19 cellular contexts compared by ENCODE assay signal in the genomic region with DNA sequence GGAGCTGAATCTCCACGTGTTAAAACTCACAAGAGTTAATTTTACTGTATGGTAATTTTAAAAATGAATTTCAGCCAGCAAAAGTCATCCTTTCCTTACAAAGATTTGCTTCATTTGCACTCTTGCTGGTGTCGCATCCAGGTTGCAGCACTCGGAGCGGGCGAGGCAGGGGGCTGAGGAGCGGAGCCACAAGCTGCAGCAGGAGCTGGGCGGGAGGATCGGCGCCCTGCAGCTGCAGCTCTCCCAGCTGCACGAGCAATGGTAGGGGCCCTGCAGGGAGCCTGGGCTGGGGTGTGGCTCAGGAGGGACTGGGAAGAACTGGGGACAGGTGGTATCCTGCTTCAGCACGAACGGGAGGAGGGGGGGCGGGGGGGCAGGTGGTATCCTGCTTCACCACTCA. TPM values are rescaled to one million over a fixed set of nuclear protein-coding genes. Genes with fewer than 3 reads are reported as not detected.
A peak's percentile ranks its signal among the peaks of the same experiment; 100 is the strongest.
DNase-seq lines count a peak whose midpoint lies in the region; ATAC-seq and TF ChIP-seq lines count a peak whose summit lies in the region.
"Had no signal": no experiment of that assay in that cellular context is flagged by ENCODE, and none has a peak within 500 bp of the region (broad histone marks: within the 10 kb centered on the region; RNA-seq: fewer than 3 reads in every experiment).

No MANE protein-coding gene starts in this region.

- H3K9me3 ChIP-seq in tibial nerve = no peaks in the 10 kb centered on the region
- H3K9me3 ChIP-seq: BE2C, Peyer's patch had no signal

- no peaks in the 10 kb centered on the region for H3K4me1 ChIP-seq in tibial nerve
- H3K4me1 ChIP-seq: BE2C, Peyer's patch had no signal

- H3K27ac ChIP-seq in RWPE1 (0 out of 2 replicates have a peak overlapping the region, but pooled peaks have one; percentile 2), tibial nerve (no peak overlapping the region)
- H3K27ac ChIP-seq: HL-60, Peyer's patch had no signal

- no peak for ATAC-seq in GM18502 (IDR thresholded peaks at IDR 0.05; ENCODE audit: poor library complexity, unreplicated experiment)
- ATAC-seq: GM12878, SK-N-SH treated with all-trans-retinoic acid at 6 μM for 48 hours had no signal

- no peaks in the 10 kb centered on the region for H3K27me3 ChIP-seq in tibial nerve
- H3K27me3 ChIP-seq: BE2C, Peyer's patch had no signal

- peaks cover 0 to 98% (median 65%) of the 10 kb centered on the region in 3 donors for H3K36me3 ChIP-seq in tibial nerve

- no peak overlapping the region for H3K4me3 ChIP-seq in tibial nerve
- H3K4me3 ChIP-seq: GM12878, Peyer's patch had no signal

- WGBS in tibial nerve, 2 donors = 84 to 89% methylated on average over 11 to 12 of the region's 13 CpGs

- no peak for TF ChIP-seq EP300 in tibial nerve (IDR thresholded peaks at IDR 0.05)

- CTCF ChIA-PET in RWPE1 (lab: Yijun Ruan, JAX) = no interaction called here

- POLR2A ChIA-PET in RWPE1 (lab: Yijun Ruan, JAX; ENCODE audit: low non-redundant PET) = no interaction called here

- DNase-seq in DMS53 (lab: John Stamatoyannopoulos, UW) (peak; percentile 42), DMS53 treated with DMSO at 0.1 percent for 48 hours (lab: John Stamatoyannopoulos, UW; ENCODE audit: unreplicated experiment) (no peak), COR-L47 (lab: John Stamatoyannopoulos, UW) (peak; percentile 93), NCI-H2171 (lab: John Stamatoyannopoulos, UW) (peak; percentile 75), RWPE1 (ENCODE audit: low spot score) (no peak), tibial nerve (ENCODE audit: low spot score in 2 of 2) (no peak), SKM-1 treated with dmso at 0.1 percent for 144 hours (lab: John Stamatoyannopoulos, UW; ENCODE audit: unreplicated experiment) (no peak)
- DNase-seq: 8988T; BE2C; CD4-positive, alpha-beta T cell; GDM1; NCI-H1436 treated with DMSO at 0.1 percent for 48 hours; NCI-H226; Right ventricle myocardium superior had no signal

- TF ChIP-seq POLR2A in tibial nerve (IDR thresholded peaks at IDR 0.05) = no peak

- no peak for TF ChIP-seq CTCF in RWPE1 (conservative IDR thresholded peaks at IDR 0.05; ENCODE audit: low read depth)
- TF ChIP-seq CTCF in tibial nerve (IDR thresholded peaks at IDR 0.05) = no peak

RNA-seq across cellular contexts. Expression of a gene that starts 27.1 kb away (rescaled TPM):
- 100 to 1,000 TPM; 473 to 711 (median 678) TPM for total RNA-seq in tibial nerve

RNA-seq across cellular contexts. Expression of a gene that starts 46.1 kb away (rescaled TPM):
- total RNA-seq in tibial nerve = 10 to 100 TPM; 56.6 to 76.3 (median 71.3) TPM

Comparison
In these comparisons a context has a peak if more than half of its experiments do, and no peak if none do; other contexts are left out.
1. DNase-seq: peak in DMS53 (single experiment), COR-L47 (single experiment) and NCI-H2171 (single experiment); none in DMS53 treated with DMSO at 0.1 percent for 48 hours (single experiment), RWPE1 (single experiment), tibial nerve (0 of 2) and SKM-1 treated with dmso at 0.1 percent for 144 hours (single experiment).